ENCODE assay signal across 9 cellular contexts in the genomic region with DNA sequence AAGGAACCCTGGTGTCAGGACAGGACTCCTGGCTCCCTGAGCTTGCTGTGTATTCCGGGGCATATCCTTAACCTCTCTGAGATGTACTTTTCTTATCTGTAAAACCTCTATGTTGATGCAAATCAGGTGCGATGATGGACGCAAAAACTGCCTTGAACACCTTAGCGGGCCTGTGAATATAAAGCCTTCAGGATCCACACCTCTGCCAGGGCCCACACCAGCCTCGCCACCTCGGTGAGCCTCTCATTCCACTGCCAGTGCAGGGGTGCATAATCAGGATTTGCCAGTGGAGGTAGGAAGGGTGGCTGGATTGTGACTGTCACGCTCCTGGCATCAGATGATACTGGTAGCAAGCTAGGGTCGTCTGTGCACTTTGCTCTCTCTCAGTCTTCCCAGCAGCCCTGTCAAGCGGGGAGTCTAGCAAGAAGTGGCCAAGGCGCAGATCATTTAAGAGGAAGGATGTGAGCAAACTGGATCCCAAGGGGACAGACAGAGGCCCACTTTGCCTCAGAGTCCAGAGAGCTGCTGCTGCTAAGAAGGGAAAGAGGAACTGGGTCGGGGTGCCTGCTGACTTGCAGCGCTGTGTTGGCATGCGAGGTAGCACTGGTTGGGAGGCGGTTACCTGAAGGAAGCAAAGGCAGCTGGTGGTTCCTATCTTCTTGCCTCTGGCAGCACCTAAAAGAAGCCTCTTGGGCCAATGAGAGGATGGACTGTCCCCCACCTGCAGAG. TPM values are rescaled to one million over a fixed set of nuclear protein-coding genes. Genes with fewer than 3 reads are reported as not detected.
DNase-seq lines count a peak whose midpoint lies in the region; ATAC-seq lines count a peak whose summit lies in the region.
"Had no signal": no experiment of that assay in that cellular context is flagged by ENCODE, and none has a peak within 500 bp of the region (broad histone marks: within the 10 kb centered on the region; RNA-seq: fewer than 3 reads in every experiment).

No MANE protein-coding gene starts in this region.

- H3K4me1 Mint-ChIP-seq in activated CD8-positive, alpha-beta memory T cell treated with anti-CD3 and anti-CD28 coated beads, Interleukin-2, amount 10 ng/mL, durations not matched to agents 7 days and 5 days = peaks cover 98% of the 10 kb centered on the region
- peaks cover 74% of the 10 kb centered on the region for H3K4me1 Mint-ChIP-seq in activated naive CD8-positive, alpha-beta T cell treated with anti-CD3 and anti-CD28 coated beads, Interleukin-2, amount 10 ng/mL, durations not matched to agents 7 days and 5 days
- peaks cover 98% of the 10 kb centered on the region for H3K4me1 Mint-ChIP-seq in stimulated activated effector memory CD8-positive, alpha-beta T cell treated with anti-CD3 and anti-CD28 coated beads, Interleukin-12 subunit alpha, Interleukin-12 subunit beta, amount 100 ng/mL, for 72 hours
- peaks cover 99% of the 10 kb centered on the region for H3K4me1 Mint-ChIP-seq in activated CD8-positive, alpha-beta T cell treated with anti-CD3 and anti-CD28 coated beads, Interleukin-2, amount 10 ng/mL, durations not matched to agents 7 days and 5 days (ENCODE audit: low read depth)

- no peak for ATAC-seq in activated CD8-positive, alpha-beta memory T cell treated with anti-CD3 and anti-CD28 coated beads, Interleukin-2, amount 10 ng/mL, durations not matched to agents 7 days and 5 days
- ATAC-seq in activated naive CD8-positive, alpha-beta T cell treated with anti-CD3 and anti-CD28 coated beads, Interleukin-2, amount 10 ng/mL, durations not matched to agents 7 days and 5 days (ENCODE audit: low read depth) = no peak
- ATAC-seq in stimulated activated effector memory CD8-positive, alpha-beta T cell treated with anti-CD3 and anti-CD28 coated beads, Interleukin-12 subunit alpha, Interleukin-12 subunit beta, amount 100 ng/mL, for 72 hours = no peak
- ATAC-seq in activated CD8-positive, alpha-beta T cell treated with anti-CD3 and anti-CD28 coated beads, Interleukin-2, amount 10 ng/mL, durations not matched to agents 7 days and 5 days = no peak

- H3K9me3 Mint-ChIP-seq in activated CD8-positive, alpha-beta memory T cell treated with anti-CD3 and anti-CD28 coated beads, Interleukin-2, amount 10 ng/mL, durations not matched to agents 7 days and 5 days (ENCODE audit: low read depth) = no peaks in the 10 kb centered on the region
- no peaks in the 10 kb centered on the region for H3K9me3 Mint-ChIP-seq in activated naive CD8-positive, alpha-beta T cell treated with anti-CD3 and anti-CD28 coated beads, Interleukin-2, amount 10 ng/mL, durations not matched to agents 7 days and 5 days
- no peaks in the 10 kb centered on the region for H3K9me3 Mint-ChIP-seq in stimulated activated effector memory CD8-positive, alpha-beta T cell treated with anti-CD3 and anti-CD28 coated beads, Interleukin-12 subunit alpha, Interleukin-12 subunit beta, amount 100 ng/mL, for 72 hours
- no peaks in the 10 kb centered on the region for H3K9me3 Mint-ChIP-seq in activated CD8-positive, alpha-beta T cell treated with anti-CD3 and anti-CD28 coated beads, Interleukin-2, amount 10 ng/mL, durations not matched to agents 7 days and 5 days (ENCODE audit: insufficient read depth)

- POLR2A ChIA-PET in activated naive CD8-positive, alpha-beta T cell treated with anti-CD3 and anti-CD28 coated beads, Interleukin-2, amount 10 ng/mL, durations not matched to agents 7 days and 5 days (lab: Charles Lee) = interaction anchor here (0.9 to 2.8 kb wide), 2 partner anchors 9 to 42 kb away, joined by 3 to 13 read pairs; no protein-coding TSS in a partner anchor
- POLR2A ChIA-PET in HEK293T (lab: Yijun Ruan, JAX) = no interaction called here
- POLR2A ChIA-PET in activated CD8-positive, alpha-beta T cell treated with anti-CD3 and anti-CD28 coated beads, Interleukin-2, amount 10 ng/mL, durations not matched to agents 7 days and 5 days (lab: Charles Lee) = interaction anchor here (0.6 to 4.3 kb wide), 4 partner anchors 8 to 28 kb away, joined by 3 to 37 read pairs (median 6); partner anchors contain the start of gene SMAD3

- in situ Hi-C loops in KBM-7 (cut with MboI; ENCODE audit: low pct_unique_long_range_greater_than_20kb, low sequenced_read_pairs) = no loop called here

- H3K4me3 Mint-ChIP-seq in activated CD8-positive, alpha-beta memory T cell treated with anti-CD3 and anti-CD28 coated beads, Interleukin-2, amount 10 ng/mL, durations not matched to agents 7 days and 5 days = no peak overlapping the region
- H3K4me3 Mint-ChIP-seq in activated naive CD8-positive, alpha-beta T cell treated with anti-CD3 and anti-CD28 coated beads, Interleukin-2, amount 10 ng/mL, durations not matched to agents 7 days and 5 days = no peak overlapping the region
- peak overlapping the region; percentile 71 for H3K4me3 Mint-ChIP-seq in stimulated activated effector memory CD8-positive, alpha-beta T cell treated with anti-CD3 and anti-CD28 coated beads, Interleukin-12 subunit alpha, Interleukin-12 subunit beta, amount 100 ng/mL, for 72 hours
- no peak overlapping the region for H3K4me3 Mint-ChIP-seq in activated CD8-positive, alpha-beta T cell treated with anti-CD3 and anti-CD28 coated beads, Interleukin-2, amount 10 ng/mL, durations not matched to agents 7 days and 5 days

- DNase-seq in activated CD8-positive, alpha-beta memory T cell treated with anti-CD3 and anti-CD28 coated beads, Interleukin-2, amount 10 ng/mL, durations not matched to agents 7 days and 5 days = no peak
- DNase-seq in activated CD8-positive, alpha-beta memory T cell treated with anti-CD3 and anti-CD28 coated beads for 24 hours = no peak
- DNase-seq in KBM-7 (peak; percentile 94), HEK293T (ENCODE audit: extremely low spot score) (no peak), NCI-H1436 treated with DMSO at 0.1 percent for 48 hours (lab: John Stamatoyannopoulos, UW) (no peak)
- no peak for DNase-seq in activated naive CD8-positive, alpha-beta T cell treated with anti-CD3 and anti-CD28 coated beads, Interleukin-2, amount 10 ng/mL, durations not matched to agents 7 days and 5 days
- DNase-seq in stimulated activated effector memory CD8-positive, alpha-beta T cell treated with anti-CD3 and anti-CD28 coated beads, Interleukin-12 subunit alpha, Interleukin-12 subunit beta, amount 100 ng/mL, for 72 hours (ENCODE audit: low spot score in 2 of 2) = no peak
- DNase-seq in activated CD8-positive, alpha-beta T cell treated with anti-CD3 and anti-CD28 coated beads, Interleukin-2, amount 10 ng/mL, durations not matched to agents 7 days and 5 days = no peak
- DNase-seq: NCI-H1092 had no signal

- H3K27ac Mint-ChIP-seq in activated CD8-positive, alpha-beta memory T cell treated with anti-CD3 and anti-CD28 coated beads, Interleukin-2, amount 10 ng/mL, durations not matched to agents 7 days and 5 days = peak overlapping the region; percentile 14
- H3K27ac Mint-ChIP-seq in activated naive CD8-positive, alpha-beta T cell treated with anti-CD3 and anti-CD28 coated beads, Interleukin-2, amount 10 ng/mL, durations not matched to agents 7 days and 5 days = peak overlapping the region; percentile 60
- H3K27ac Mint-ChIP-seq in stimulated activated effector memory CD8-positive, alpha-beta T cell treated with anti-CD3 and anti-CD28 coated beads, Interleukin-12 subunit alpha, Interleukin-12 subunit beta, amount 100 ng/mL, for 72 hours = peak overlapping the region; percentile 93
- H3K27ac Mint-ChIP-seq in activated CD8-positive, alpha-beta T cell treated with anti-CD3 and anti-CD28 coated beads, Interleukin-2, amount 10 ng/mL, durations not matched to agents 7 days and 5 days = no peak overlapping the region

- peaks cover 51% of the 10 kb centered on the region for H3K36me3 Mint-ChIP-seq in activated CD8-positive, alpha-beta memory T cell treated with anti-CD3 and anti-CD28 coated beads, Interleukin-2, amount 10 ng/mL, durations not matched to agents 7 days and 5 days
- H3K36me3 Mint-ChIP-seq in activated naive CD8-positive, alpha-beta T cell treated with anti-CD3 and anti-CD28 coated beads, Interleukin-2, amount 10 ng/mL, durations not matched to agents 7 days and 5 days = peaks cover 28% of the 10 kb centered on the region
- H3K36me3 Mint-ChIP-seq in stimulated activated effector memory CD8-positive, alpha-beta T cell treated with anti-CD3 and anti-CD28 coated beads, Interleukin-12 subunit alpha, Interleukin-12 subunit beta, amount 100 ng/mL, for 72 hours = peaks cover 43% of the 10 kb centered on the region
- peaks cover 59% of the 10 kb centered on the region for H3K36me3 Mint-ChIP-seq in activated CD8-positive, alpha-beta T cell treated with anti-CD3 and anti-CD28 coated beads, Interleukin-2, amount 10 ng/mL, durations not matched to agents 7 days and 5 days (ENCODE audit: low read depth)

- CTCF ChIA-PET in activated CD8-positive, alpha-beta memory T cell treated with anti-CD3 and anti-CD28 coated beads, Interleukin-2, amount 10 ng/mL, durations not matched to agents 7 days and 5 days (lab: Charles Lee) = interaction anchor here (0.9 to 4.6 kb wide), 3 partner anchors 9 to 23 kb away, joined by 3 to 20 read pairs (median 3); no protein-coding TSS in a partner anchor
- CTCF ChIA-PET in HEK293T (lab: Yijun Ruan, JAX) = no interaction called here
- CTCF ChIA-PET in activated CD8-positive, alpha-beta T cell treated with anti-CD3 and anti-CD28 coated beads, Interleukin-2, amount 10 ng/mL, durations not matched to agents 7 days and 5 days (lab: Charles Lee) = interaction anchor here (2.1 kb wide), 1 partner anchor 28 kb away, joined by 7 read pairs; no protein-coding TSS in a partner anchor

- H3K27me3 Mint-ChIP-seq in activated CD8-positive, alpha-beta memory T cell treated with anti-CD3 and anti-CD28 coated beads, Interleukin-2, amount 10 ng/mL, durations not matched to agents 7 days and 5 days = no peaks in the 10 kb centered on the region
- H3K27me3 Mint-ChIP-seq in activated naive CD8-positive, alpha-beta T cell treated with anti-CD3 and anti-CD28 coated beads, Interleukin-2, amount 10 ng/mL, durations not matched to agents 7 days and 5 days = peaks cover 4% of the 10 kb centered on the region
- H3K27me3 Mint-ChIP-seq in activated CD8-positive, alpha-beta T cell treated with anti-CD3 and anti-CD28 coated beads, Interleukin-2, amount 10 ng/mL, durations not matched to agents 7 days and 5 days (ENCODE audit: low read depth) = peaks cover 2% of the 10 kb centered on the region

RNA-seq across cellular contexts. Expression of gene SMAD3, which starts 27.9 kb away (rescaled TPM):
- 10 to 100 TPM; 87.1 to 88.0 TPM for total RNA-seq in activated CD8-positive, alpha-beta memory T cell treated with anti-CD3 and anti-CD28 coated beads, Interleukin-2, amount 10 ng/mL, durations not matched to agents 7 days and 5 days
- total RNA-seq in activated naive CD8-positive, alpha-beta T cell treated with anti-CD3 and anti-CD28 coated beads, Interleukin-2, amount 10 ng/mL, durations not matched to agents 7 days and 5 days = 10 to 100 TPM; 74.1 to 75.9 TPM
- 10 to 100 TPM; 26.8 to 27.1 TPM for total RNA-seq in activated CD8-positive, alpha-beta T cell treated with anti-CD3 and anti-CD28 coated beads, Interleukin-2, amount 10 ng/mL, durations not matched to agents 7 days and 5 days
